In genomic region chr20:31870703-31871601, GRCh38 we compare ENCODE assay signal across 8 cellular contexts. TPM values are rescaled to one million over a fixed set of nuclear protein-coding genes. Genes with fewer than 3 reads are reported as not detected.
DNase-seq lines count a peak whose midpoint lies in the region; ATAC-seq and TF ChIP-seq lines count a peak whose summit lies in the region.

No MANE protein-coding gene starts in this region.

- peak overlapping the region; percentile 66; the same call in 1 of the 2 replicates for H3K9ac ChIP-seq in iPS-20b (ENCODE audit: low read depth, low read length)

- H3K4me3 ChIP-seq in H7 (ENCODE audit: insufficient read depth, low read depth, low read length) (peak overlapping the region; percentile 61), WERI-Rb-1 (ENCODE audit: low read depth, low read length) (peak overlapping the region; percentile 73), iPS-20b (ENCODE audit: low read length) (peak overlapping the region; percentile 63), skin epidermis (peak overlapping the region; percentile 35 to 60 (median 48))

- H3K27me3 ChIP-seq in H7 (ENCODE audit: control insufficient read depth, insufficient read depth, low read length): peaks cover 33% of the 10 kb centered on the region
- no peaks in the 10 kb centered on the region for H3K27me3 ChIP-seq in WERI-Rb-1 (ENCODE audit: insufficient read depth, low read depth, severe bottlenecking)
- peaks cover 45% of the 10 kb centered on the region for H3K27me3 ChIP-seq in iPS-20b (ENCODE audit: insufficient read depth, low read length)

- H3K36me3 ChIP-seq in H7 (replicated peaks; ENCODE audit: control insufficient read depth, insufficient read depth, low read length) (no peaks in the 10 kb centered on the region), WERI-Rb-1 (peaks cover 6% of the 10 kb centered on the region; the same call in 1 of the 2 replicates), iPS-20b (ENCODE audit: insufficient read depth, low read depth, low read length) (no peaks in the 10 kb centered on the region)

- no peak for DNase-seq in H7
- DNase-seq in WERI-Rb-1: no peak
- no peak for DNase-seq in NK-92 (lab: John Stamatoyannopoulos, UW; ENCODE audit: unreplicated experiment)
- DNase-seq in GM10248 (ENCODE audit: extremely low spot score): no peak

- H3K27ac ChIP-seq in WERI-Rb-1: peak overlapping the region; percentile 72
- H3K27ac ChIP-seq in iPS-20b (ENCODE audit: low read length): no peak overlapping the region
- H3K27ac ChIP-seq in skin epidermis: peak overlapping the region in 12 of 21 experiments; percentile 23 to 85 (median 56)

- TF ChIP-seq CTCF in WERI-Rb-1 (IDR thresholded peaks at IDR 0.05; ENCODE audit: low read depth, low read length) (no peak), GM10248 (IDR thresholded peaks at IDR 0.05; ENCODE audit: control extremely low read depth, extremely low read depth, low read depth, missing control alignments) (no peak)

- H3K4me1 ChIP-seq in iPS-20b (ENCODE audit: insufficient read depth, low read length): no peaks in the 10 kb centered on the region

- CTCF ChIA-PET in GM10248 (lab: Yijun Ruan, JAX): interaction anchor here (0.8 to 3.2 kb wide), 12 partner anchors 10 to 160 kb away, joined by 3 to 18 read pairs (median 4); partner anchors contain the start of gene PDRG1

- POLR2A ChIA-PET in GM10248 (lab: Yijun Ruan, JAX): no interaction called here

- ATAC-seq in GM21723 (IDR thresholded peaks at IDR 0.05; ENCODE audit: unreplicated experiment) (no peak), HG03039 (IDR thresholded peaks at IDR 0.05; ENCODE audit: unreplicated experiment) (no peak)

- H3K9me3 ChIP-seq in WERI-Rb-1 (ENCODE audit: severe bottlenecking) (no peaks in the 10 kb centered on the region), iPS-20b (ENCODE audit: insufficient read depth, low read depth, low read length) (no peaks in the 10 kb centered on the region)

RNA-seq across cellular contexts. Expression of gene TTLL9, which starts 0.5 kb away (rescaled TPM):
- 0.14 TPM in 1 of 2 replicates, not detected in the other for total RNA-seq in H7 (2014; rRNA removed; shearing (Covaris generic))

RNA-seq across cellular contexts. Expression of gene DUSP15, which starts 0.6 kb away (rescaled TPM):
- 1.5 and 2.5 TPM in 2 replicates for total RNA-seq in H7 (2014; rRNA removed; shearing (Covaris generic))

RNA-seq across cellular contexts. Expression of gene FOXS1, which starts 25.5 kb away (rescaled TPM):
- total RNA-seq in H7 (2014; rRNA removed; shearing (Covaris generic)): 0.38 TPM in 1 of 2 replicates, not detected in the other

RNA-seq across cellular contexts. Expression of gene MYLK2, which starts 51.8 kb away (rescaled TPM):
- 0.21 TPM in 1 of 2 replicates, not detected in the other for total RNA-seq in H7 (2014; rRNA removed; shearing (Covaris generic))
